ENCODE assay signal across 20 cellular contexts in genomic region chr19:16127776-16128371, GRCh38. TPM values are rescaled to one million over a fixed set of nuclear protein-coding genes. Genes with fewer than 3 reads are reported as not detected.
DNase-seq lines count a peak whose midpoint lies in the region; ATAC-seq, FAIRE-seq and TF ChIP-seq lines count a peak whose summit lies in the region.
"Had no signal": no experiment of that assay in that cellular context is flagged by ENCODE, and none has a peak within 500 bp of the region (broad histone marks: within the 10 kb centered on the region; RNA-seq: fewer than 3 reads in every experiment).

No MANE protein-coding gene starts in this region.

- H3K4me3 ChIP-seq in HepG2 (replicated peaks in 1 of 3; ENCODE audit: insufficient read depth in 1 of 3, low read depth in 2 of 3, low read length in 3 of 3) (no peak overlapping the region), right lobe of liver (no peak overlapping the region), neuronal stem cell (ENCODE audit: low read length in 2 of 2) (no peak overlapping the region), mesenchymal stem cell (ENCODE audit: insufficient read depth in 1 of 2, low read depth in 1 of 2, low read length in 2 of 2) (no peak overlapping the region), dorsolateral prefrontal cortex (no peak overlapping the region)
- H3K4me3 ChIP-seq: HAP-1 had no signal

- no peak for FAIRE-seq in HepG2 (lab: Jason Lieb, UNC)
- FAIRE-seq: D721Med, G401.6, H1 had no signal

- WGBS in HepG2 (ENCODE audit: low lambda C conversion rate), result 97% methylated on average over 11 of the region's 21 CpGs
- no CpG with 5 or more reads among the region's 21 CpGs for WGBS in right lobe of liver (ENCODE audit: insufficient coverage, low coverage, low lambda C conversion rate, missing lambda C conversion rate)
- no CpG with 5 or more reads among the region's 21 CpGs for WGBS in neuronal stem cell (ENCODE audit: extremely low coverage in 2 of 2, insufficient read length in 2 of 2, insufficient replicate concordance in 1 of 2), 2 donors
- 97% methylated on average over 21 of the region's 21 CpGs for WGBS in mesenchymal stem cell

- H2BK12ac ChIP-seq in neuronal stem cell (ENCODE audit: low read length), result peak overlapping the region; percentile 41
- no peak overlapping the region for H2BK12ac ChIP-seq in mesenchymal stem cell (ENCODE audit: low read length in 2 of 2)

- intact Hi-C loops in HepG2 (cut with micrococcal nuclease; ENCODE audit: unreplicated experiment) (no loop called here), right lobe of liver (cut with DNase I) (no loop called here), dorsolateral prefrontal cortex (cut with DNase I) (no loop called here)

- H3K9me3 ChIP-seq in HepG2 (ENCODE audit: low read length) (no peaks in the 10 kb centered on the region), right lobe of liver (no peaks in the 10 kb centered on the region), neuronal stem cell (replicated peaks in 1 of 2; ENCODE audit: control insufficient read depth in 2 of 2, insufficient read depth in 1 of 2, low read depth in 1 of 2, low read length in 2 of 2) (peaks cover 0 to 4% of the 10 kb centered on the region in 2 donors), mesenchymal stem cell (ENCODE audit: control insufficient read depth, low read length) (no peaks in the 10 kb centered on the region)
- H3K9me3 ChIP-seq: HAP-1 had no signal

- no peaks in the 10 kb centered on the region for H4K20me1 ChIP-seq in HepG2 (ENCODE audit: insufficient read depth, low read length)

- peaks cover 41 to 80% of the 10 kb centered on the region in 2 experiments; a peak in 4 of 5 replicates for H3K36me3 ChIP-seq in HepG2 (replicated peaks in 1 of 2; ENCODE audit: control insufficient read depth in 1 of 2, insufficient read depth in 2 of 2, low read length in 2 of 2)
- peaks cover 6 to 73% (median 38%) of the 10 kb centered on the region in 4 donors for H3K36me3 ChIP-seq in right lobe of liver
- peaks cover 68 to 99% of the 10 kb centered on the region in 2 donors for H3K36me3 ChIP-seq in neuronal stem cell (replicated peaks in 1 of 2; ENCODE audit: control insufficient read depth in 2 of 2, insufficient read depth in 2 of 2, low read length in 2 of 2)
- H3K36me3 ChIP-seq in mesenchymal stem cell (ENCODE audit: control insufficient read depth in 1 of 2, insufficient read depth in 2 of 2, low read depth in 1 of 2, low read length in 2 of 2), result peaks cover 87 to 92% of the 10 kb centered on the region in 2 experiments

- H4K8ac ChIP-seq in neuronal stem cell (ENCODE audit: low read depth, low read length) (no peak overlapping the region), mesenchymal stem cell (ENCODE audit: low read length) (no peak overlapping the region)

- CTCF ChIA-PET in HepG2 (lab: Yijun Ruan, JAX; ENCODE audit: low intra/inter-chr PET ratio, low total read pairs) (no interaction called here), RWPE1 (lab: Yijun Ruan, JAX) (interaction anchor here (0.9 kb wide), 1 partner anchor 86 kb away, joined by 4 read pairs; no protein-coding TSS in a partner anchor)

- DNase-seq in HepG2 (ENCODE audit: low spot score) (no peak), right lobe of liver (no peak), RWPE1 (ENCODE audit: low spot score) (no peak), neuronal stem cell (ENCODE audit: low spot score) (no peak), mesenchymal stem cell (no peak), dorsolateral prefrontal cortex (no peak)
- no peak for DNase-seq in activated CD8-positive, alpha-beta memory T cell treated with anti-CD3 and anti-CD28 coated beads, Interleukin-2, amount 50 U/mL, for 4 hours
- DNase-seq: ACHN; CD8-positive, alpha-beta T cell; COR-L47; DMS153; DMS79 treated with DMSO at 0.1 percent for 48 hours; EL had no signal

- TF ChIP-seq EP300 in HepG2 (IDR thresholded peaks at IDR 0.05; ENCODE audit: low read depth in 2 of 2, low read length in 2 of 2) (no peak), HepG2 (CRISPR knock-in tag; IDR thresholded peaks at IDR 0.05; ENCODE audit: borderline replicate concordance) (no peak)

- H3K18ac ChIP-seq in neuronal stem cell (ENCODE audit: low read length), result no peak overlapping the region
- no peak overlapping the region for H3K18ac ChIP-seq in mesenchymal stem cell (ENCODE audit: low read depth in 1 of 2, low read length in 2 of 2)

- no TSS peak for BruUV-seq in HepG2 (replicated peaks; lab: Mats Ljungman, UMichigan)

- H3K79me2 ChIP-seq in HepG2 (ENCODE audit: insufficient read depth, low read length), result no peaks in the 10 kb centered on the region

- H3K4me2 ChIP-seq in HepG2 (ENCODE audit: low read depth, low read length), result no peak overlapping the region
- no peak overlapping the region for H3K4me2 ChIP-seq in neuronal stem cell (ENCODE audit: insufficient read depth, low read length, poor library complexity, severe bottlenecking)
- no peak overlapping the region for H3K4me2 ChIP-seq in mesenchymal stem cell (ENCODE audit: low read length, poor library complexity, severe bottlenecking)

- H4K91ac ChIP-seq in neuronal stem cell (ENCODE audit: low read depth, low read length, poor library complexity) (no peak overlapping the region), mesenchymal stem cell (ENCODE audit: low read length) (no peak overlapping the region)

- H2AFZ ChIP-seq in HepG2 (ENCODE audit: low read length) (no peak overlapping the region), neuronal stem cell (ENCODE audit: low read length) (no peak overlapping the region), mesenchymal stem cell (ENCODE audit: low read depth, low read length) (no peak overlapping the region)

- H3K23ac ChIP-seq in neuronal stem cell (ENCODE audit: low read depth, low read length, poor library complexity) (no peak overlapping the region), mesenchymal stem cell (ENCODE audit: low read length in 2 of 2) (no peak overlapping the region)

- no peak for TF ChIP-seq RAD21 in HepG2 (CRISPR knock-in tag; IDR thresholded peaks at IDR 0.05)

- ATAC-seq in HepG2 (no peak), right lobe of liver (no peak)
- ATAC-seq: CD8-positive, alpha-beta T cell had no signal

- TF ChIP-seq POLR2A in HepG2 (IDR thresholded peaks at IDR 0.05; ENCODE audit: insufficient read depth in 1 of 2, low read depth in 2 of 2, low read length in 2 of 2) (no peak), right lobe of liver (IDR thresholded peaks at IDR 0.05) (no peak)

- H3K79me1 ChIP-seq in neuronal stem cell (ENCODE audit: low read depth, low read length) (peaks cover 3% of the 10 kb centered on the region), mesenchymal stem cell (replicated peaks; ENCODE audit: low read length, poor library complexity, severe bottlenecking) (peaks cover 47% of the 10 kb centered on the region)

- H2BK15ac ChIP-seq in neuronal stem cell (ENCODE audit: low read length) (no peak overlapping the region), mesenchymal stem cell (ENCODE audit: low read depth, poor library complexity, severe bottlenecking) (no peak overlapping the region)

- H3K27me3 ChIP-seq in HepG2 (ENCODE audit: control insufficient read depth in 1 of 2, insufficient read depth in 2 of 2, low read length in 2 of 2), result no peaks in the 10 kb centered on the region
- H3K27me3 ChIP-seq in right lobe of liver, result no peaks in the 10 kb centered on the region
- no peaks in the 10 kb centered on the region for H3K27me3 ChIP-seq in neuronal stem cell (ENCODE audit: control insufficient read depth in 3 of 3, insufficient read depth in 3 of 3, low read depth in 1 of 3, low read length in 3 of 3)
- H3K27me3 ChIP-seq in mesenchymal stem cell (ENCODE audit: control insufficient read depth in 1 of 2, insufficient read depth in 1 of 2, low read length in 2 of 2), result no peaks in the 10 kb centered on the region
- no peaks in the 10 kb centered on the region for H3K27me3 ChIP-seq in dorsolateral prefrontal cortex

- H3K27ac ChIP-seq in HepG2 (ENCODE audit: extremely low read length, insufficient read depth, low read length) (no peak overlapping the region), right lobe of liver (no peak overlapping the region), RWPE1 (peak overlapping the region; percentile 14; the same call in 1 of the 2 replicates), neuronal stem cell (replicated peaks; ENCODE audit: low read length) (no peak overlapping the region), mesenchymal stem cell (ENCODE audit: low read length, poor library complexity, severe bottlenecking) (no peak overlapping the region), dorsolateral prefrontal cortex (no peak overlapping the region)
- H3K27ac ChIP-seq: C4-2B had no signal

- TF ChIP-seq CTCF in HepG2 (CRISPR knock-in tag; IDR thresholded peaks at IDR 0.05), result no peak
- TF ChIP-seq CTCF in right lobe of liver (IDR thresholded peaks at IDR 0.05), result no peak
- TF ChIP-seq CTCF in RWPE1 (conservative IDR thresholded peaks at IDR 0.05; ENCODE audit: low read depth), result no peak
- TF ChIP-seq CTCF in dorsolateral prefrontal cortex (IDR thresholded peaks at IDR 0.05 in 54 of 56, conservative IDR thresholded peaks at IDR 0.05 in 2 of 56; ENCODE audit: low read depth in 1 of 56, partially characterized antibody in 56 of 56), result no peak

- H2AK5ac ChIP-seq in neuronal stem cell (ENCODE audit: low read depth, low read length) (no peak overlapping the region), mesenchymal stem cell (ENCODE audit: low read length, severe bottlenecking) (no peak overlapping the region)

- no peak overlapping the region for H3K14ac ChIP-seq in neuronal stem cell (ENCODE audit: low read length)
- H3K14ac ChIP-seq in mesenchymal stem cell (ENCODE audit: low read length in 2 of 2), result no peak overlapping the region

- H2BK120ac ChIP-seq in neuronal stem cell (ENCODE audit: low read depth, low read length) (no peak overlapping the region), mesenchymal stem cell (ENCODE audit: low read depth, low read length) (no peak overlapping the region)

- POLR2A ChIA-PET in HepG2 (lab: Yijun Ruan, JAX), result interaction anchor here (1.1 kb wide), 1 partner anchor 15 kb away, joined by 3 read pairs; the partner anchor contains the start of gene HSH2D
- POLR2A ChIA-PET in RWPE1 (lab: Yijun Ruan, JAX; ENCODE audit: low non-redundant PET), result no interaction called here

- H3K4me1 ChIP-seq in HepG2 (ENCODE audit: insufficient read depth, low read length) (no peaks in the 10 kb centered on the region), right lobe of liver (no peaks in the 10 kb centered on the region), neuronal stem cell (ENCODE audit: control insufficient read depth in 2 of 2, insufficient read depth in 1 of 2, low read depth in 1 of 2, low read length in 2 of 2) (no peaks in the 10 kb centered on the region), mesenchymal stem cell (ENCODE audit: control insufficient read depth, insufficient read depth, low read depth, low read length) (no peaks in the 10 kb centered on the region)
- H3K4me1 ChIP-seq: HAP-1 had no signal

- H2BK5ac ChIP-seq in neuronal stem cell (ENCODE audit: low read length) (no peak overlapping the region), mesenchymal stem cell (ENCODE audit: low read depth, low read length, poor library complexity, severe bottlenecking) (no peak overlapping the region)

- H3K9ac ChIP-seq in HepG2 (ENCODE audit: insufficient read depth, low read depth, low read length), result no peak overlapping the region
- no peak overlapping the region for H3K9ac ChIP-seq in neuronal stem cell (ENCODE audit: low read depth, low read length, poor library complexity)
- no peak overlapping the region for H3K9ac ChIP-seq in mesenchymal stem cell (ENCODE audit: low read length)

- in situ Hi-C loops in HepG2 (cut with HindIII; ENCODE audit: extremely low pct_ligation_motif_present, low pct_unique_long_range_greater_than_20kb), result no loop called here

- H3K4ac ChIP-seq in neuronal stem cell (ENCODE audit: low read length) (no peak overlapping the region), mesenchymal stem cell (ENCODE audit: low read depth in 1 of 2, low read length in 2 of 2) (no peak overlapping the region)

RNA-seq across cellular contexts. Expression of gene HSH2D, which starts 15.6 kb away (rescaled TPM):
- total RNA-seq in HepG2 (2016; rRNA removed; fragmentation: Illumina TruSeq; extraction: Trizol) (0.53 and 0.69 TPM in 2 replicates), right lobe of liver (1 to 10 TPM in 1 of 6 experiments, under 1 TPM in 5; 0.26 to 1.7 (median 0.48) TPM), dorsolateral prefrontal cortex (1 to 10 TPM in 2 of 120 experiments, under 1 TPM in 18, not detected in 100; 0.20 to 1.2 (median 0.48) TPM)
- 0.20 and 0.71 TPM in 2 replicates for total RNA-seq in HepG2 (2016; cell fraction: cytosol; rRNA removed; fragmentation: Illumina TruSeq; extraction: Trizol; ENCODE audit: low read depth)
- 0.68 and 0.91 TPM in 2 replicates for total RNA-seq in HepG2 (2016; cell fraction: insoluble cytoplasmic fraction; rRNA removed; fragmentation: Illumina TruSeq; extraction: Trizol)
- 0.45 and 0.53 TPM in 2 replicates for total RNA-seq in HepG2 (2016; cell fraction: membrane; rRNA removed; fragmentation: Illumina TruSeq; extraction: Trizol)
- total RNA-seq in HepG2 (2016; cell fraction: nucleus; rRNA removed; fragmentation: Illumina TruSeq; extraction: Trizol), result 0.75 and 1.1 TPM in 2 replicates
- 3.2 and 6.3 TPM in 2 replicates for polyA plus RNA-seq in HepG2 (2011; rRNA removed)
- 2.3 and 3.1 TPM in 2 replicates for polyA plus RNA-seq in HepG2 (2011; cell fraction: cytosol; rRNA removed)
- 7.6 and 12.6 TPM in 2 replicates for polyA plus RNA-seq in HepG2 (2011; cell fraction: nucleus; rRNA removed)
- 3.5 and 3.7 TPM in 2 replicates for polyA plus RNA-seq in HepG2 (2012)
- polyA plus RNA-seq in HepG2 (2016; cell fraction: cytosol; fragmentation: Illumina TruSeq; extraction: Trizol; ENCODE audit: low read depth), result 0.08 and 0.27 TPM in 2 replicates
- polyA plus RNA-seq in HepG2 (2016; cell fraction: insoluble cytoplasmic fraction; fragmentation: Illumina TruSeq; extraction: Trizol; ENCODE audit: low read depth), result 0.67 and 0.85 TPM in 2 replicates
- polyA plus RNA-seq in HepG2 (2016; cell fraction: membrane; fragmentation: Illumina TruSeq; extraction: Trizol; ENCODE audit: low read depth), result 0.26 and 0.30 TPM in 2 replicates
- polyA plus RNA-seq in HepG2 (2016; cell fraction: nucleus; fragmentation: Illumina TruSeq; extraction: Trizol; ENCODE audit: insufficient read depth, low read depth), result 1.6 and 2.8 TPM in 2 replicates
- polyA minus RNA-seq in HepG2 (2011; rRNA and poly(A)+ RNA removed; ENCODE audit: low replicate concordance), result 1.1 and 1.3 TPM in 2 replicates
- polyA minus RNA-seq in HepG2 (2011; cell fraction: cytosol; rRNA and poly(A)+ RNA removed), result 0.70 and 1.5 TPM in 2 replicates
- polyA minus RNA-seq in HepG2 (2011; cell fraction: nucleus; rRNA and poly(A)+ RNA removed), result 2.4 and 4.8 TPM in 2 replicates
- polyA plus RNA-seq in neuronal stem cell (2013, experiment 1 of 2), result 0.01 TPM
- polyA plus RNA-seq in neuronal stem cell (2013, experiment 2 of 2), result 0.04 TPM
- polyA plus RNA-seq in mesenchymal stem cell (2013, experiment 1 of 2), result not detected
- not detected for polyA plus RNA-seq in mesenchymal stem cell (2013, experiment 2 of 2)
- total RNA-seq: A172 had no signal

RNA-seq across cellular contexts. Expression of gene RAB8A, which starts 16.2 kb away (rescaled TPM):
- 44.8 and 45.0 TPM in 2 replicates for total RNA-seq in HepG2 (2016; rRNA removed; fragmentation: Illumina TruSeq; extraction: Trizol)
- 12.2 and 13.0 TPM in 2 replicates for total RNA-seq in HepG2 (2016; cell fraction: cytosol; rRNA removed; fragmentation: Illumina TruSeq; extraction: Trizol; ENCODE audit: low read depth)
- 42.2 and 46.8 TPM in 2 replicates for total RNA-seq in HepG2 (2016; cell fraction: insoluble cytoplasmic fraction; rRNA removed; fragmentation: Illumina TruSeq; extraction: Trizol)
- 26.3 and 29.3 TPM in 2 replicates for total RNA-seq in HepG2 (2016; cell fraction: membrane; rRNA removed; fragmentation: Illumina TruSeq; extraction: Trizol)
- total RNA-seq in HepG2 (2016; cell fraction: nucleus; rRNA removed; fragmentation: Illumina TruSeq; extraction: Trizol), result 27.3 and 27.8 TPM in 2 replicates
- polyA plus RNA-seq in HepG2 (2011; rRNA removed), result 36.7 and 37.0 TPM in 2 replicates
- polyA plus RNA-seq in HepG2 (2011; cell fraction: cytosol; rRNA removed), result 37.0 and 45.8 TPM in 2 replicates
- polyA plus RNA-seq in HepG2 (2011; cell fraction: nucleus; rRNA removed), result 18.8 and 19.5 TPM in 2 replicates
- 25.7 and 50.6 TPM in 2 replicates for polyA plus RNA-seq in HepG2 (2012)
- polyA plus RNA-seq in HepG2 (2016; cell fraction: cytosol; fragmentation: Illumina TruSeq; extraction: Trizol; ENCODE audit: low read depth), result 9.1 and 10.9 TPM in 2 replicates
- 58.6 and 65.5 TPM in 2 replicates for polyA plus RNA-seq in HepG2 (2016; cell fraction: insoluble cytoplasmic fraction; fragmentation: Illumina TruSeq; extraction: Trizol; ENCODE audit: low read depth)
- polyA plus RNA-seq in HepG2 (2016; cell fraction: membrane; fragmentation: Illumina TruSeq; extraction: Trizol; ENCODE audit: low read depth), result 18.8 and 20.6 TPM in 2 replicates
- 51.5 and 63.5 TPM in 2 replicates for polyA plus RNA-seq in HepG2 (2016; cell fraction: nucleus; fragmentation: Illumina TruSeq; extraction: Trizol; ENCODE audit: insufficient read depth, low read depth)
- polyA minus RNA-seq in HepG2 (2011; rRNA and poly(A)+ RNA removed; ENCODE audit: low replicate concordance), result 59.4 and 156 TPM in 2 replicates
- 50.6 TPM in 2 replicates for polyA minus RNA-seq in HepG2 (2011; cell fraction: cytosol; rRNA and poly(A)+ RNA removed)
- 60.1 and 69.0 TPM in 2 replicates for polyA minus RNA-seq in HepG2 (2011; cell fraction: nucleus; rRNA and poly(A)+ RNA removed)
- 10 to 100 TPM; 59.5 to 88.4 (median 72.5) TPM for total RNA-seq in right lobe of liver
- polyA plus RNA-seq in neuronal stem cell (2013, experiment 1 of 2), result 43.0 TPM
- polyA plus RNA-seq in neuronal stem cell (2013, experiment 2 of 2), result 44.3 TPM
- 54.8 TPM for polyA plus RNA-seq in mesenchymal stem cell (2013, experiment 1 of 2)
- polyA plus RNA-seq in mesenchymal stem cell (2013, experiment 2 of 2), result 54.2 TPM
- 10 to 100 TPM; 21.7 to 52.7 (median 32.7) TPM for total RNA-seq in dorsolateral prefrontal cortex

RNA-seq across cellular contexts. Expression of gene CIB3, which starts 45.5 kb away (rescaled TPM):
- total RNA-seq in HepG2 (2016; rRNA removed; fragmentation: Illumina TruSeq; extraction: Trizol) (not detected in 2 replicates), right lobe of liver (not detected), dorsolateral prefrontal cortex (not detected)
- not detected in 2 replicates for total RNA-seq in HepG2 (2016; cell fraction: cytosol; rRNA removed; fragmentation: Illumina TruSeq; extraction: Trizol; ENCODE audit: low read depth)
- not detected in 2 replicates for total RNA-seq in HepG2 (2016; cell fraction: insoluble cytoplasmic fraction; rRNA removed; fragmentation: Illumina TruSeq; extraction: Trizol)
- total RNA-seq in HepG2 (2016; cell fraction: membrane; rRNA removed; fragmentation: Illumina TruSeq; extraction: Trizol), result not detected in 2 replicates
- total RNA-seq in HepG2 (2016; cell fraction: nucleus; rRNA removed; fragmentation: Illumina TruSeq; extraction: Trizol), result not detected in 2 replicates
- not detected in 2 replicates for polyA plus RNA-seq in HepG2 (2011; rRNA removed)
- polyA plus RNA-seq in HepG2 (2011; cell fraction: cytosol; rRNA removed), result not detected in 2 replicates
- not detected in 2 replicates for polyA plus RNA-seq in HepG2 (2011; cell fraction: nucleus; rRNA removed)
- polyA plus RNA-seq in HepG2 (2012), result not detected in 2 replicates
- not detected in 2 replicates for polyA plus RNA-seq in HepG2 (2016; cell fraction: cytosol; fragmentation: Illumina TruSeq; extraction: Trizol; ENCODE audit: low read depth)
- polyA plus RNA-seq in HepG2 (2016; cell fraction: insoluble cytoplasmic fraction; fragmentation: Illumina TruSeq; extraction: Trizol; ENCODE audit: low read depth), result not detected in 2 replicates
- polyA plus RNA-seq in HepG2 (2016; cell fraction: membrane; fragmentation: Illumina TruSeq; extraction: Trizol; ENCODE audit: low read depth), result not detected in 2 replicates
- not detected in 2 replicates for polyA plus RNA-seq in HepG2 (2016; cell fraction: nucleus; fragmentation: Illumina TruSeq; extraction: Trizol; ENCODE audit: insufficient read depth, low read depth)
- not detected in 2 replicates for polyA minus RNA-seq in HepG2 (2011; rRNA and poly(A)+ RNA removed; ENCODE audit: low replicate concordance)
- polyA minus RNA-seq in HepG2 (2011; cell fraction: cytosol; rRNA and poly(A)+ RNA removed), result not detected in 2 replicates
- not detected in 2 replicates for polyA minus RNA-seq in HepG2 (2011; cell fraction: nucleus; rRNA and poly(A)+ RNA removed)
- polyA plus RNA-seq in neuronal stem cell (2013, experiment 1 of 2), result not detected
- not detected for polyA plus RNA-seq in neuronal stem cell (2013, experiment 2 of 2)
- polyA plus RNA-seq in mesenchymal stem cell (2013, experiment 1 of 2), result 0.10 TPM
- not detected for polyA plus RNA-seq in mesenchymal stem cell (2013, experiment 2 of 2)
- total RNA-seq: A172; CD8-positive, alpha-beta T cell; H1; HT-29 had no signal
- polyA plus RNA-seq: H1 had no signal

RNA-seq across cellular contexts. Expression of gene TPM4, which starts 51.6 kb away (rescaled TPM):
- total RNA-seq in HepG2 (2016; rRNA removed; fragmentation: Illumina TruSeq; extraction: Trizol), result 180 and 226 TPM in 2 replicates
- 81.5 and 84.8 TPM in 2 replicates for total RNA-seq in HepG2 (2016; cell fraction: cytosol; rRNA removed; fragmentation: Illumina TruSeq; extraction: Trizol; ENCODE audit: low read depth)
- 186 and 214 TPM in 2 replicates for total RNA-seq in HepG2 (2016; cell fraction: insoluble cytoplasmic fraction; rRNA removed; fragmentation: Illumina TruSeq; extraction: Trizol)
- total RNA-seq in HepG2 (2016; cell fraction: membrane; rRNA removed; fragmentation: Illumina TruSeq; extraction: Trizol), result 194 and 200 TPM in 2 replicates
- 74.9 and 75.0 TPM in 2 replicates for total RNA-seq in HepG2 (2016; cell fraction: nucleus; rRNA removed; fragmentation: Illumina TruSeq; extraction: Trizol)
- 142 and 188 TPM in 2 replicates for polyA plus RNA-seq in HepG2 (2011; rRNA removed)
- polyA plus RNA-seq in HepG2 (2011; cell fraction: cytosol; rRNA removed), result 121 and 146 TPM in 2 replicates
- polyA plus RNA-seq in HepG2 (2011; cell fraction: nucleus; rRNA removed), result 57.4 and 58.9 TPM in 2 replicates
- 139 and 145 TPM in 2 replicates for polyA plus RNA-seq in HepG2 (2012)
- polyA plus RNA-seq in HepG2 (2016; cell fraction: cytosol; fragmentation: Illumina TruSeq; extraction: Trizol; ENCODE audit: low read depth), result 109 and 119 TPM in 2 replicates
- 311 and 323 TPM in 2 replicates for polyA plus RNA-seq in HepG2 (2016; cell fraction: insoluble cytoplasmic fraction; fragmentation: Illumina TruSeq; extraction: Trizol; ENCODE audit: low read depth)
- polyA plus RNA-seq in HepG2 (2016; cell fraction: membrane; fragmentation: Illumina TruSeq; extraction: Trizol; ENCODE audit: low read depth), result 206 and 209 TPM in 2 replicates
- polyA plus RNA-seq in HepG2 (2016; cell fraction: nucleus; fragmentation: Illumina TruSeq; extraction: Trizol; ENCODE audit: insufficient read depth, low read depth), result 143 and 149 TPM in 2 replicates
- 72.8 and 124 TPM in 2 replicates for polyA minus RNA-seq in HepG2 (2011; rRNA and poly(A)+ RNA removed; ENCODE audit: low replicate concordance)
- 91.4 and 93.5 TPM in 2 replicates for polyA minus RNA-seq in HepG2 (2011; cell fraction: cytosol; rRNA and poly(A)+ RNA removed)
- polyA minus RNA-seq in HepG2 (2011; cell fraction: nucleus; rRNA and poly(A)+ RNA removed), result 76.0 and 77.5 TPM in 2 replicates
- total RNA-seq in right lobe of liver, result 10 to 100 TPM; 13.7 to 90.2 (median 45.6) TPM
- polyA plus RNA-seq in neuronal stem cell (2013, experiment 1 of 2), result 413 TPM
- 408 TPM for polyA plus RNA-seq in neuronal stem cell (2013, experiment 2 of 2)
- 881 TPM for polyA plus RNA-seq in mesenchymal stem cell (2013, experiment 1 of 2)
- 886 TPM for polyA plus RNA-seq in mesenchymal stem cell (2013, experiment 2 of 2)
- 100 to 1,000 TPM in 72 of 120 experiments, 10 to 100 TPM in 48; 76.8 to 148 (median 102) TPM for total RNA-seq in dorsolateral prefrontal cortex

RNA-seq across cellular contexts. Expression of gene FAM32A, which starts 57.3 kb away (rescaled TPM):
- total RNA-seq in HepG2 (2016; rRNA removed; fragmentation: Illumina TruSeq; extraction: Trizol) (86.2 and 107 TPM in 2 replicates), right lobe of liver (10 to 100 TPM; 32.1 to 65.8 (median 37.5) TPM), dorsolateral prefrontal cortex (10 to 100 TPM; 31.2 to 70.0 (median 51.2) TPM)
- total RNA-seq in HepG2 (2016; cell fraction: cytosol; rRNA removed; fragmentation: Illumina TruSeq; extraction: Trizol; ENCODE audit: low read depth), result 16.1 and 18.7 TPM in 2 replicates
- 88.4 and 109 TPM in 2 replicates for total RNA-seq in HepG2 (2016; cell fraction: insoluble cytoplasmic fraction; rRNA removed; fragmentation: Illumina TruSeq; extraction: Trizol)
- 47.2 and 50.8 TPM in 2 replicates for total RNA-seq in HepG2 (2016; cell fraction: membrane; rRNA removed; fragmentation: Illumina TruSeq; extraction: Trizol)
- 31.5 and 32.7 TPM in 2 replicates for total RNA-seq in HepG2 (2016; cell fraction: nucleus; rRNA removed; fragmentation: Illumina TruSeq; extraction: Trizol)
- 83.5 and 85.8 TPM in 2 replicates for polyA plus RNA-seq in HepG2 (2011; rRNA removed)
- polyA plus RNA-seq in HepG2 (2011; cell fraction: cytosol; rRNA removed), result 84.4 and 94.8 TPM in 2 replicates
- polyA plus RNA-seq in HepG2 (2011; cell fraction: nucleus; rRNA removed), result 43.4 and 53.9 TPM in 2 replicates
- polyA plus RNA-seq in HepG2 (2012), result 47.0 and 48.3 TPM in 2 replicates
- 15.1 and 15.9 TPM in 2 replicates for polyA plus RNA-seq in HepG2 (2016; cell fraction: cytosol; fragmentation: Illumina TruSeq; extraction: Trizol; ENCODE audit: low read depth)
- polyA plus RNA-seq in HepG2 (2016; cell fraction: insoluble cytoplasmic fraction; fragmentation: Illumina TruSeq; extraction: Trizol; ENCODE audit: low read depth), result 111 and 120 TPM in 2 replicates
- polyA plus RNA-seq in HepG2 (2016; cell fraction: membrane; fragmentation: Illumina TruSeq; extraction: Trizol; ENCODE audit: low read depth), result 34.1 and 36.4 TPM in 2 replicates
- polyA plus RNA-seq in HepG2 (2016; cell fraction: nucleus; fragmentation: Illumina TruSeq; extraction: Trizol; ENCODE audit: insufficient read depth, low read depth), result 59.1 and 59.3 TPM in 2 replicates
- polyA minus RNA-seq in HepG2 (2011; rRNA and poly(A)+ RNA removed; ENCODE audit: low replicate concordance), result 30.0 and 76.8 TPM in 2 replicates
- 16.9 and 20.0 TPM in 2 replicates for polyA minus RNA-seq in HepG2 (2011; cell fraction: cytosol; rRNA and poly(A)+ RNA removed)
- 9.8 and 10.2 TPM in 2 replicates for polyA minus RNA-seq in HepG2 (2011; cell fraction: nucleus; rRNA and poly(A)+ RNA removed)
- 87.0 TPM for polyA plus RNA-seq in neuronal stem cell (2013, experiment 1 of 2)
- 83.2 TPM for polyA plus RNA-seq in neuronal stem cell (2013, experiment 2 of 2)
- polyA plus RNA-seq in mesenchymal stem cell (2013, experiment 1 of 2), result 93.0 TPM
- 93.3 TPM for polyA plus RNA-seq in mesenchymal stem cell (2013, experiment 2 of 2)
